In genomic region chr3:47225310-47225906, GRCh38 we compare ENCODE assay signal across 8 cellular contexts. TPM values are rescaled to one million over a fixed set of nuclear protein-coding genes. Genes with fewer than 3 reads are reported as not detected.
DNase-seq lines count a peak whose midpoint lies in the region; ATAC-seq and TF ChIP-seq lines count a peak whose summit lies in the region.

No MANE protein-coding gene starts in this region.

- no peak overlapping the region for H3K4me3 Mint-ChIP-seq in stimulated activated naive CD8-positive, alpha-beta T cell treated with anti-CD3 and anti-CD28 coated beads, Interleukin-15, amount 100 ng/mL, for 72 hours
- no peak overlapping the region for H3K4me3 Mint-ChIP-seq in activated naive CD8-positive, alpha-beta T cell treated with anti-CD3 and anti-CD28 coated beads for 36 hours

- DNase-seq in stimulated activated naive CD8-positive, alpha-beta T cell treated with anti-CD3 and anti-CD28 coated beads, Interleukin-15, amount 100 ng/mL, for 72 hours = no peak
- no peak for DNase-seq in stimulated activated naive CD8-positive, alpha-beta T cell treated with anti-CD3 and anti-CD28 coated beads, Interleukin-15, Interleukin-2, amounts not matched to agents 100 U/mL and 50 U/mL, for 24 hours
- peak; percentile 48 to 69 for DNase-seq in cardiac fibroblast (ENCODE audit: low read depth in 2 of 2)
- DNase-seq in GOT3 (lab: John Stamatoyannopoulos, UW) = no peak
- no peak for DNase-seq in activated naive CD8-positive, alpha-beta T cell treated with anti-CD3 and anti-CD28 coated beads for 36 hours
- DNase-seq in central memory CD4-positive, alpha-beta T cell = no peak

- no peaks in the 10 kb centered on the region for H3K9me3 Mint-ChIP-seq in stimulated activated naive CD8-positive, alpha-beta T cell treated with anti-CD3 and anti-CD28 coated beads, Interleukin-15, amount 100 ng/mL, for 72 hours
- H3K9me3 Mint-ChIP-seq in activated naive CD8-positive, alpha-beta T cell treated with anti-CD3 and anti-CD28 coated beads for 36 hours = no peaks in the 10 kb centered on the region

- H3K27me3 Mint-ChIP-seq in stimulated activated naive CD8-positive, alpha-beta T cell treated with anti-CD3 and anti-CD28 coated beads, Interleukin-15, amount 100 ng/mL, for 72 hours = no peaks in the 10 kb centered on the region
- H3K27me3 Mint-ChIP-seq in activated naive CD8-positive, alpha-beta T cell treated with anti-CD3 and anti-CD28 coated beads for 36 hours = no peaks in the 10 kb centered on the region

- peak overlapping the region; percentile 8 to 48 for H3K27ac Mint-ChIP-seq in stimulated activated naive CD8-positive, alpha-beta T cell treated with anti-CD3 and anti-CD28 coated beads, Interleukin-15, amount 100 ng/mL, for 72 hours
- H3K27ac Mint-ChIP-seq in activated naive CD8-positive, alpha-beta T cell treated with anti-CD3 and anti-CD28 coated beads for 36 hours = no peak overlapping the region

- H3K4me3 ChIP-seq in cardiac fibroblast (replicated peaks in 1 of 2; ENCODE audit: low read depth in 2 of 2, low read length in 2 of 2) = no peak overlapping the region

- TF ChIP-seq CTCF in cardiac fibroblast (IDR thresholded peaks at IDR 0.05; ENCODE audit: low read depth, low read length) = no peak

- no peak for ATAC-seq in stimulated activated naive CD8-positive, alpha-beta T cell treated with anti-CD3 and anti-CD28 coated beads, Interleukin-15, amount 100 ng/mL, for 72 hours
- ATAC-seq in stimulated activated naive CD8-positive, alpha-beta T cell treated with anti-CD3 and anti-CD28 coated beads, Interleukin-15, Interleukin-2, amounts not matched to agents 100 U/mL and 50 U/mL, for 24 hours = no peak
- peak; percentile 58 for ATAC-seq in HG03457 (IDR thresholded peaks at IDR 0.05; ENCODE audit: unreplicated experiment)
- no peak for ATAC-seq in HG02763 (IDR thresholded peaks at IDR 0.05; ENCODE audit: unreplicated experiment)

- no peaks in the 10 kb centered on the region for H3K36me3 Mint-ChIP-seq in activated naive CD8-positive, alpha-beta T cell treated with anti-CD3 and anti-CD28 coated beads for 36 hours

- H3K4me1 Mint-ChIP-seq in stimulated activated naive CD8-positive, alpha-beta T cell treated with anti-CD3 and anti-CD28 coated beads, Interleukin-15, amount 100 ng/mL, for 72 hours = peaks cover 5% of the 10 kb centered on the region
- H3K4me1 Mint-ChIP-seq in activated naive CD8-positive, alpha-beta T cell treated with anti-CD3 and anti-CD28 coated beads for 36 hours = no peaks in the 10 kb centered on the region

RNA-seq across cellular contexts. Expression of gene KIF9, which starts 57.2 kb away (rescaled TPM):
- total RNA-seq in activated naive CD8-positive, alpha-beta T cell treated with anti-CD3 and anti-CD28 coated beads for 36 hours = 1 to 10 TPM; 6.9 to 7.6 TPM

RNA-seq across cellular contexts. Expression of gene KLHL18, which starts 57.3 kb away (rescaled TPM):
- total RNA-seq in activated naive CD8-positive, alpha-beta T cell treated with anti-CD3 and anti-CD28 coated beads for 36 hours = 10 to 100 TPM; 42.2 to 48.6 TPM

Comparison
In these comparisons a context has a peak if more than half of its experiments do, and no peak if none do; other contexts are left out.
1. DNase-seq: peak in cardiac fibroblast (2 of 2); none in stimulated activated naive CD8-positive, alpha-beta T cell treated with anti-CD3 and anti-CD28 coated beads, Interleukin-15, amount 100 ng/mL, for 72 hours (0 of 2), stimulated activated naive CD8-positive, alpha-beta T cell treated with anti-CD3 and anti-CD28 coated beads, Interleukin-15, Interleukin-2, amounts not matched to agents 100 U/mL and 50 U/mL, for 24 hours (single experiment), GOT3 (single experiment), activated naive CD8-positive, alpha-beta T cell treated with anti-CD3 and anti-CD28 coated beads for 36 hours (single experiment) and central memory CD4-positive, alpha-beta T cell (single experiment).